In the genomic region with DNA sequence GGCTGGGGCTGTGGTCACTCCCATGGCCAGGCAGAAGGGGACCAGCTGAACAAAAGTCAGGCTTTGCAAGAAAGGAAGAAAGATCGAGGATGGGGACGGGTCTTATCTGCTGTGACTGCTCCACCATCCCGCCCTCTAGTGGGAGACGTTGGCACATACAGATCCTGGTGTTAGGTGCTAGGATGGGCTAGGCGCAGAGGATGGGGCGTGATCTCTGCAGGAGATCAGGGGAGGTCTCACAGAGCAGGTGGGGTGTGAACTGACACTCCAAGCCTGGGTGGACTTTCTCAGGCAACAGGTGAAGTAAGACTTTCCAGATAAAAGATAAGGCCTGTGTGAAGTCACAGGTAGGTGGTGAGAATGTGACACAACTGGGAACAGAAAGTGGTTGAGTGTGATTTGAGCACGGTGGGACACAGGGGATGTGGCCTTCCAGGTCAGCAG, we compare ENCODE assay signal across 8 cellular contexts.
DNase-seq lines count a peak whose midpoint lies in the region; FAIRE-seq and TF ChIP-seq lines count a peak whose summit lies in the region.

No MANE protein-coding gene starts in this region.

- FAIRE-seq in HTR-8/SVneo (lab: Jason Lieb, UNC) = peak; percentile 52

- peaks cover 35% of the 10 kb centered on the region for H3K4me1 ChIP-seq in left ventricle myocardium inferior

- H3K36me3 ChIP-seq in left ventricle myocardium inferior = no peaks in the 10 kb centered on the region

- H3K9me3 ChIP-seq in AG04450 (ENCODE audit: control insufficient read depth, insufficient read depth, low read length) (peaks cover 28% of the 10 kb centered on the region), left ventricle myocardium inferior (replicated peaks) (peaks cover 11% of the 10 kb centered on the region)

- POLR2A ChIA-PET in AG04450 (lab: Yijun Ruan, JAX) = no interaction called here

- no peak for DNase-seq in AG04450 (ENCODE audit: low read depth, low spot score)
- DNase-seq in HTR-8/SVneo (ENCODE audit: insufficient read length, low spot score) = no peak
- peak; percentile 46 to 56 for DNase-seq in activated CD4-positive, alpha-beta T cell treated with anti-CD3 and anti-CD28 coated beads, Interleukin-2, amount 50 U/mL, for 48 hours
- DNase-seq in left ventricle myocardium inferior = no peak
- peak; percentile 17 for DNase-seq in stimulated activated CD8-positive, alpha-beta memory T cell treated with anti-CD3 and anti-CD28 coated beads, Interleukin-4, amount 100 ng/mL, for 24 hours (ENCODE audit: low read depth)
- DNase-seq in NCI-H526 treated with DMSO at 0.1 percent for 48 hours (lab: John Stamatoyannopoulos, UW) = no peak
- DNase-seq in NCI-H510A treated with DMSO at 0.1 percent for 48 hours (lab: John Stamatoyannopoulos, UW) = no peak
- no peak for DNase-seq in cerebellum (ENCODE audit: low spot score)

- H3K27ac ChIP-seq in AG04450 (ENCODE audit: low read depth, low read length) (no peak overlapping the region), left ventricle myocardium inferior (replicated peaks) (no peak overlapping the region)

- TF ChIP-seq CTCF in AG04450 (IDR thresholded peaks at IDR 0.05; ENCODE audit: low read depth, low read length) (peak; percentile 46), left ventricle myocardium inferior (IDR thresholded peaks at IDR 0.05; ENCODE audit: borderline replicate concordance) (peak; percentile 57)

- CTCF ChIA-PET in AG04450 (lab: Charles Lee) = no interaction called here

- intact Hi-C loops in left ventricle myocardium inferior (cut with micrococcal nuclease) = no loop called here

- H3K27me3 ChIP-seq in AG04450 (ENCODE audit: control insufficient read depth, insufficient read depth, low read length) = peaks cover 2% of the 10 kb centered on the region
- H3K27me3 ChIP-seq in left ventricle myocardium inferior (ENCODE audit: low read depth) = no peaks in the 10 kb centered on the region

- no peak overlapping the region for H3K4me3 ChIP-seq in AG04450 (ENCODE audit: low read depth, low read length)
- H3K4me3 ChIP-seq in left ventricle myocardium inferior = no peak overlapping the region

Comparison
In these comparisons a context has a peak if more than half of its experiments do, and no peak if none do; other contexts are left out.
1. DNase-seq: peak in activated CD4-positive, alpha-beta T cell treated with anti-CD3 and anti-CD28 coated beads, Interleukin-2, amount 50 U/mL, for 48 hours (2 of 2) and stimulated activated CD8-positive, alpha-beta memory T cell treated with anti-CD3 and anti-CD28 coated beads, Interleukin-4, amount 100 ng/mL, for 24 hours (single experiment); none in AG04450 (single experiment), HTR-8/SVneo (single experiment), left ventricle myocardium inferior (single experiment), NCI-H526 treated with DMSO at 0.1 percent for 48 hours (single experiment), NCI-H510A treated with DMSO at 0.1 percent for 48 hours (single experiment) and cerebellum (single experiment).